ENCODE assay signal across 9 cellular contexts in the genomic region with DNA sequence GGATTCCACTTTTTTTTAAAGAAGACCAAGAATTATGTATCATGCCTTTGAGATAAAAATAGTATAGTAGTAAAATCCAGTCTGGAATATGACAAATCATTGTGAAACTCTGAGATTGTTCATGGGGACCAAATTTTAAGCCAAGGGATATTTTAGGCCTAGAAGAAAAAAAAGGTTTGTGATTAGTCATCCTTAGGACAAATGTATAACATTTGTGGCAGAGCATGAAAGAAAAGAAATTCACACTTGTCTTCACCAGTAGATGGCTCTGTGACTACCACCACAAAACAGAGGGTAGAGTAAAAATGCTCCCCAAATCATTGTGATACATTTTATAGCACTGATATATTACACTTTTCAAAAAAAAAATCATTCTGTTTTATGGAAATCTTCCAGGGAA.
DNase-seq lines count a peak whose midpoint lies in the region; ATAC-seq and TF ChIP-seq lines count a peak whose summit lies in the region.
"Had no signal": no experiment of that assay in that cellular context is flagged by ENCODE, and none has a peak within 500 bp of the region (broad histone marks: within the 10 kb centered on the region; RNA-seq: fewer than 3 reads in every experiment).

No MANE protein-coding gene starts in this region.

- intact Hi-C loops in right lobe of liver (cut with DNase I) (no loop called here), thyroid gland (cut with DNase I) (no loop called here)
- intact Hi-C loops in activated naive CD4-positive, alpha-beta T cell treated with anti-CD3 and anti-CD28 coated beads for 36 hours (cut with micrococcal nuclease): no loop called here

- H3K4me3 Mint-ChIP-seq in WTC11: no peak overlapping the region
- no peak overlapping the region for H3K4me3 Mint-ChIP-seq in effector memory CD8-positive, alpha-beta T cell
- no peak overlapping the region for H3K4me3 Mint-ChIP-seq in activated naive CD4-positive, alpha-beta T cell treated with anti-CD3 and anti-CD28 coated beads for 36 hours
- H3K4me3 Mint-ChIP-seq: activated naive CD8-positive, alpha-beta T cell treated with anti-CD3 and anti-CD28 coated beads for 36 hours had no signal

- H3K36me3 ChIP-seq in right lobe of liver (no peaks in the 10 kb centered on the region), thyroid gland (no peaks in the 10 kb centered on the region)

- H3K27ac ChIP-seq in right lobe of liver: no peak overlapping the region
- no peak overlapping the region for H3K27ac ChIP-seq in thyroid gland

- DNase-seq in DMS53 treated with DMSO at 0.1 percent for 48 hours (lab: John Stamatoyannopoulos, UW; ENCODE audit: unreplicated experiment) (peak; percentile 32), HT-29 (ENCODE audit: low spot score) (peak; percentile 14), WTC11 (ENCODE audit: low spot score) (no peak), right lobe of liver (no peak), thyroid gland (no peak)
- no peak for DNase-seq in effector memory CD8-positive, alpha-beta T cell
- no peak for DNase-seq in activated naive CD4-positive, alpha-beta T cell treated with anti-CD3 and anti-CD28 coated beads for 36 hours
- DNase-seq in activated CD4-positive, alpha-beta T cell treated with anti-CD3 and anti-CD28 coated beads for 4 hours: no peak
- DNase-seq: activated naive CD8-positive, alpha-beta T cell treated with anti-CD3 and anti-CD28 coated beads for 36 hours had no signal

- no peaks in the 10 kb centered on the region for H3K4me1 Mint-ChIP-seq in WTC11
- H3K4me1 Mint-ChIP-seq in effector memory CD8-positive, alpha-beta T cell (ENCODE audit: low read depth in 2 of 2): no peaks in the 10 kb centered on the region
- no peaks in the 10 kb centered on the region for H3K4me1 Mint-ChIP-seq in activated naive CD4-positive, alpha-beta T cell treated with anti-CD3 and anti-CD28 coated beads for 36 hours (ENCODE audit: low read depth)
- H3K4me1 Mint-ChIP-seq: activated naive CD8-positive, alpha-beta T cell treated with anti-CD3 and anti-CD28 coated beads for 36 hours had no signal

- H3K9me3 ChIP-seq in right lobe of liver: no peaks in the 10 kb centered on the region
- H3K9me3 ChIP-seq in thyroid gland: no peaks in the 10 kb centered on the region

- no peak overlapping the region for H3K4me3 ChIP-seq in right lobe of liver
- H3K4me3 ChIP-seq in thyroid gland (replicated peaks in 1 of 3): no peak overlapping the region

- peak; percentile 72 for ATAC-seq in WTC11
- ATAC-seq in right lobe of liver: peak in 1 of 4 donors; percentile 38
- ATAC-seq in effector memory CD8-positive, alpha-beta T cell (replicated peaks): no peak

- H3K9me3 Mint-ChIP-seq in WTC11: no peaks in the 10 kb centered on the region
- peaks cover 7 to 10% of the 10 kb centered on the region in 2 donors for H3K9me3 Mint-ChIP-seq in effector memory CD8-positive, alpha-beta T cell
- H3K9me3 Mint-ChIP-seq in activated naive CD4-positive, alpha-beta T cell treated with anti-CD3 and anti-CD28 coated beads for 36 hours: no peaks in the 10 kb centered on the region
- H3K9me3 Mint-ChIP-seq: activated naive CD8-positive, alpha-beta T cell treated with anti-CD3 and anti-CD28 coated beads for 36 hours had no signal

- CTCF ChIA-PET in WTC11 (lab: Charles Lee): no interaction called here
- CTCF ChIA-PET in activated naive CD4-positive, alpha-beta T cell treated with anti-CD3 and anti-CD28 coated beads for 36 hours (lab: Charles Lee): no interaction called here

- TF ChIP-seq POLR2A in right lobe of liver (IDR thresholded peaks at IDR 0.05) (no peak), thyroid gland (IDR thresholded peaks at IDR 0.05) (no peak)

- TF ChIP-seq CTCF in WTC11 (IDR thresholded peaks at IDR 0.05): no peak
- peak in 3 of 4 donors; percentile 27 to 46 (median 45) for TF ChIP-seq CTCF in right lobe of liver (IDR thresholded peaks at IDR 0.05)
- TF ChIP-seq CTCF in thyroid gland (IDR thresholded peaks at IDR 0.05): peak in 2 of 6 experiments; percentile 7 to 26

- H3K27me3 ChIP-seq in right lobe of liver (no peaks in the 10 kb centered on the region), thyroid gland (no peaks in the 10 kb centered on the region)

- no peaks in the 10 kb centered on the region for H3K27me3 Mint-ChIP-seq in WTC11 (ENCODE audit: low read depth)
- H3K27me3 Mint-ChIP-seq in effector memory CD8-positive, alpha-beta T cell: no peaks in the 10 kb centered on the region
- no peaks in the 10 kb centered on the region for H3K27me3 Mint-ChIP-seq in activated naive CD4-positive, alpha-beta T cell treated with anti-CD3 and anti-CD28 coated beads for 36 hours (ENCODE audit: low read depth)
- H3K27me3 Mint-ChIP-seq: activated naive CD8-positive, alpha-beta T cell treated with anti-CD3 and anti-CD28 coated beads for 36 hours had no signal

- no peak overlapping the region for H3K27ac Mint-ChIP-seq in WTC11
- H3K27ac Mint-ChIP-seq in effector memory CD8-positive, alpha-beta T cell: no peak overlapping the region
- H3K27ac Mint-ChIP-seq in activated naive CD4-positive, alpha-beta T cell treated with anti-CD3 and anti-CD28 coated beads for 36 hours: no peak overlapping the region
- H3K27ac Mint-ChIP-seq: activated naive CD8-positive, alpha-beta T cell treated with anti-CD3 and anti-CD28 coated beads for 36 hours had no signal

- H3K36me3 Mint-ChIP-seq in WTC11: no peaks in the 10 kb centered on the region
- no peaks in the 10 kb centered on the region for H3K36me3 Mint-ChIP-seq in effector memory CD8-positive, alpha-beta T cell (ENCODE audit: insufficient read depth)
- no peaks in the 10 kb centered on the region for H3K36me3 Mint-ChIP-seq in activated naive CD4-positive, alpha-beta T cell treated with anti-CD3 and anti-CD28 coated beads for 36 hours (ENCODE audit: low read depth)
- H3K36me3 Mint-ChIP-seq: activated naive CD8-positive, alpha-beta T cell treated with anti-CD3 and anti-CD28 coated beads for 36 hours had no signal

- POLR2A ChIA-PET in WTC11 (lab: Charles Lee): no interaction called here

- H3K4me1 ChIP-seq in right lobe of liver: no peaks in the 10 kb centered on the region
- no peaks in the 10 kb centered on the region for H3K4me1 ChIP-seq in thyroid gland

TF ChIP-seq in WTC11, 78 proteins besides CTCF, POLR2A, EP300 and RAD21:
- no peak for TF ChIP-seq ZMAT4 (CRISPR knock-in tag; IDR thresholded peaks at IDR 0.05)
- no peak for TF ChIP-seq ZBTB43 (CRISPR knock-in tag; IDR thresholded peaks at IDR 0.05)
- TF ChIP-seq, protein P1, sequence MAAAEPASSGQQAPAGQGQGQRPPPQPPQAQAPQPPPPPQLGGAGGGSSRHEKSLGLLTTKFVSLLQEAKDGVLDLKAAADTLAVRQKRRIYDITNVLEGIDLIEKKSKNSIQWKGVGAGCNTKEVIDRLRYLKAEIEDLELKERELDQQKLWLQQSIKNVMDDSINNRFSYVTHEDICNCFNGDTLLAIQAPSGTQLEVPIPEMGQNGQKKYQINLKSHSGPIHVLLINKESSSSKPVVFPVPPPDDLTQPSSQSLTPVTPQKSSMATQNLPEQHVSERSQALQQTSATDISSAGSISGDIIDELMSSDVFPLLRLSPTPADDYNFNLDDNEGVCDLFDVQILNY (CRISPR knock-in tag; IDR thresholded peaks at IDR 0.05): no peak
- TF ChIP-seq, protein P2, sequence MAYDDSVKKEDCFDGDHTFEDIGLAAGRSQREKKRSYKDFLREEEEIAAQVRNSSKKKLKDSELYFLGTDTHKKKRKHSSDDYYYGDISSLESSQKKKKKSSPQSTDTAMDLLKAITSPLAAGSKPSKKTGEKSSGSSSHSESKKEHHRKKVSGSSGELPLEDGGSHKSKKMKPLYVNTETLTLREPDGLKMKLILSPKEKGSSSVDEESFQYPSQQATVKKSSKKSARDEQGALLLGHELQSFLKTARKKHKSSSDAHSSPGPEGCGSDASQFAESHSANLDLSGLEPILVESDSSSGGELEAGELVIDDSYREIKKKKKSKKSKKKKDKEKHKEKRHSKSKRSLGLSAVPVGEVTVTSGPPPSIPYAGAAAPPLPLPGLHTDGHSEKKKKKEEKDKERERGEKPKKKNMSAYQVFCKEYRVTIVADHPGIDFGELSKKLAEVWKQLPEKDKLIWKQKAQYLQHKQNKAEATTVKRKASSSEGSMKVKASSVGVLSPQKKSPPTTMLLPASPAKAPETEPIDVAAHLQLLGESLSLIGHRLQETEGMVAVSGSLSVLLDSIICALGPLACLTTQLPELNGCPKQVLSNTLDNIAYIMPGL (CRISPR knock-in tag; IDR thresholded peaks at IDR 0.05): no peak
TF ChIP-seq in WTC11: peak in this region for 0.

Comparison
In these comparisons a context has a peak if more than half of its experiments do, and no peak if none do; other contexts are left out.
1. DNase-seq: peak in DMS53 treated with DMSO at 0.1 percent for 48 hours (single experiment) and HT-29 (single experiment); none in WTC11 (single experiment), right lobe of liver (0 of 3), effector memory CD8-positive, alpha-beta T cell (0 of 3), activated naive CD4-positive, alpha-beta T cell treated with anti-CD3 and anti-CD28 coated beads for 36 hours (single experiment), thyroid gland (0 of 2) and activated CD4-positive, alpha-beta T cell treated with anti-CD3 and anti-CD28 coated beads for 4 hours (0 of 2).